17 cellular contexts compared by ENCODE assay signal in the genomic region with DNA sequence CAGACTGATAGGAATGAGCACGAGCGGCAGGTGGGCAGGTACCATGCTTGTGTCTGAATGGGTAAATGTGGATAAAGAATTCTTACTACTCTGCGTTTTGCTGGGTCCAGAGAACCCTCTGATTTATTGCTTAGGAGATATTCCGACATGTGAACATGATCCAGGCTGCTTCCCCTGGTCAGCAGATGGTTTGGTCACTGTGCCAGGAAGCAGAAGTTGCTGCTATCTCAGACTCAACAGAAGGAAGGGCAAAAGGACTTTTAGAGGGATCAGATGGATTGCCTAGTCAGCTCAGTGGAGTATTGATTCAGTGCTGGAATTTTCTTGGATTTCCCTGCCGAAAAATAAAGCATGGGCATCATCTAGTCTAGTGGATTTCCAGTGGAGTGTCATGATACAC.
DNase-seq lines count a peak whose midpoint lies in the region; ATAC-seq, FAIRE-seq and TF ChIP-seq lines count a peak whose summit lies in the region.
"Had no signal": no experiment of that assay in that cellular context is flagged by ENCODE, and none has a peak within 500 bp of the region (broad histone marks: within the 10 kb centered on the region; RNA-seq: fewer than 3 reads in every experiment).

No MANE protein-coding gene starts in this region.

- H3K9me3 Mint-ChIP-seq in activated naive CD4-positive, alpha-beta T cell treated with anti-CD3 and anti-CD28 coated beads for 36 hours: no peaks in the 10 kb centered on the region

- TF ChIP-seq CTCF in AG10803 (conservative IDR thresholded peaks at IDR 0.05; ENCODE audit: low read length) (no peak), WERI-Rb-1 (IDR thresholded peaks at IDR 0.05; ENCODE audit: low read depth, low read length) (no peak), endothelial cell of umbilical vein (IDR thresholded peaks at IDR 0.05; ENCODE audit: extremely low read depth in 1 of 2, insufficient read depth in 1 of 2, low read depth in 1 of 2, low read length in 2 of 2) (no peak)

- no peak overlapping the region for H2AFZ ChIP-seq in endothelial cell of umbilical vein (ENCODE audit: low read depth, low read length)

- peaks cover 17% of the 10 kb centered on the region for H3K27me3 ChIP-seq in WERI-Rb-1 (ENCODE audit: insufficient read depth, low read depth, severe bottlenecking)
- H3K27me3 ChIP-seq in endothelial cell of umbilical vein (ENCODE audit: control insufficient read depth in 2 of 2, insufficient read depth in 2 of 2, low read length in 2 of 2): peaks cover 0 to 6% of the 10 kb centered on the region in 2 experiments
- H3K27me3 ChIP-seq: BLaER1 had no signal

- no peak overlapping the region for H3K27ac ChIP-seq in WERI-Rb-1
- H3K27ac ChIP-seq in endothelial cell of umbilical vein (ENCODE audit: insufficient read depth, low read depth, low read length): no peak overlapping the region
- H3K27ac ChIP-seq: 22Rv1, BLaER1 had no signal

- H3K4me3 Mint-ChIP-seq in activated naive CD4-positive, alpha-beta T cell treated with anti-CD3 and anti-CD28 coated beads for 36 hours: no peak overlapping the region
- H3K4me3 Mint-ChIP-seq: IgD-negative memory B cell had no signal

- H3K4me2 ChIP-seq in endothelial cell of umbilical vein (ENCODE audit: insufficient read depth, low read length): no peak overlapping the region
- H3K4me2 ChIP-seq: BLaER1 had no signal

- intact Hi-C loops in endothelial cell of umbilical vein (cut with micrococcal nuclease): loop anchor here (2.0 kb wide), 1 partner anchor 54 kb away; no protein-coding TSS in a partner anchor
- intact Hi-C loops in activated naive CD4-positive, alpha-beta T cell treated with anti-CD3 and anti-CD28 coated beads for 36 hours (cut with micrococcal nuclease): no loop called here

- no peaks in the 10 kb centered on the region for H3K4me1 Mint-ChIP-seq in activated naive CD4-positive, alpha-beta T cell treated with anti-CD3 and anti-CD28 coated beads for 36 hours (ENCODE audit: low read depth)

- no peaks in the 10 kb centered on the region for H3K9me1 ChIP-seq in endothelial cell of umbilical vein (replicated peaks; ENCODE audit: control insufficient read depth, extremely low read depth, insufficient read depth, low read length)

- H3K27me3 Mint-ChIP-seq in activated naive CD4-positive, alpha-beta T cell treated with anti-CD3 and anti-CD28 coated beads for 36 hours (ENCODE audit: low read depth): peaks cover 1% of the 10 kb centered on the region
- H3K27me3 Mint-ChIP-seq: IgD-negative memory B cell had no signal

- H3K27ac Mint-ChIP-seq in activated naive CD4-positive, alpha-beta T cell treated with anti-CD3 and anti-CD28 coated beads for 36 hours: no peak overlapping the region
- H3K27ac Mint-ChIP-seq: IgD-negative memory B cell had no signal

- H3K9me3 ChIP-seq in WERI-Rb-1 (ENCODE audit: severe bottlenecking) (no peaks in the 10 kb centered on the region), endothelial cell of umbilical vein (replicated peaks; ENCODE audit: control insufficient read depth, insufficient read depth, low read length) (no peaks in the 10 kb centered on the region)
- H3K9me3 ChIP-seq: BLaER1 had no signal

- H3K79me2 ChIP-seq in endothelial cell of umbilical vein (ENCODE audit: control insufficient read depth, insufficient read depth, low read length): no peaks in the 10 kb centered on the region

- TF ChIP-seq POLR2A in endothelial cell of umbilical vein (IDR thresholded peaks at IDR 0.05; ENCODE audit: low read depth, low read length): no peak

- ATAC-seq in HG02610 (IDR thresholded peaks at IDR 0.05; ENCODE audit: unreplicated experiment) (no peak), GM21528 (IDR thresholded peaks at IDR 0.05; ENCODE audit: low FRiP score, unreplicated experiment) (no peak)
- ATAC-seq: HCT116 had no signal

- dilution Hi-C loops in endothelial cell of umbilical vein (cut with MboI; ENCODE audit: extremely low pct_ligation_motif_present, low sequenced_read_pairs): no loop called here

- no peak overlapping the region for H3K4me3 ChIP-seq in AG10803 (ENCODE audit: low read length)
- no peak overlapping the region for H3K4me3 ChIP-seq in WERI-Rb-1 (ENCODE audit: low read depth, low read length)
- H3K4me3 ChIP-seq in endothelial cell of umbilical vein (replicated peaks in 1 of 3; ENCODE audit: insufficient read depth in 1 of 3, low read depth in 1 of 3, low read length in 3 of 3): no peak overlapping the region
- H3K4me3 ChIP-seq: BLaER1 had no signal

- peaks cover 11% of the 10 kb centered on the region for H3K4me1 ChIP-seq in endothelial cell of umbilical vein (ENCODE audit: control insufficient read depth, extremely low read depth, insufficient read depth, low read length)
- H3K4me1 ChIP-seq: BLaER1 had no signal

- no peaks in the 10 kb centered on the region for H3K36me3 ChIP-seq in WERI-Rb-1
- no peaks in the 10 kb centered on the region for H3K36me3 ChIP-seq in endothelial cell of umbilical vein (ENCODE audit: control insufficient read depth in 2 of 2, extremely low read depth in 1 of 2, insufficient read depth in 2 of 2, low read length in 2 of 2)
- H3K36me3 ChIP-seq: BLaER1 had no signal

- DNase-seq in AG10803 (ENCODE audit: low read depth): peak; percentile 8
- DNase-seq in WERI-Rb-1: peak; percentile 10
- peak; percentile 35 for DNase-seq in endothelial cell of umbilical vein (ENCODE audit: low read depth, low spot score)
- DNase-seq in left kidney (ENCODE audit: low read depth, low spot score): peak; percentile 34
- no peak for DNase-seq in activated naive CD4-positive, alpha-beta T cell treated with anti-CD3 and anti-CD28 coated beads for 36 hours
- DNase-seq in HK-2 (ENCODE audit: unreplicated experiment): no peak
- DNase-seq: AML-193, DMS79 treated with DMSO at 0.1 percent for 48 hours, EL, GDM1 had no signal

- POLR2A ChIA-PET in endothelial cell of umbilical vein (lab: Charles Lee): no interaction called here

- H4K20me1 ChIP-seq in endothelial cell of umbilical vein (replicated peaks; ENCODE audit: control insufficient read depth, extremely low read depth, insufficient read depth, low read length): no peaks in the 10 kb centered on the region
- H4K20me1 ChIP-seq: BLaER1 had no signal

- H3K9ac ChIP-seq in endothelial cell of umbilical vein (replicated peaks; ENCODE audit: extremely low read depth, insufficient read depth, low read length): no peak overlapping the region
- H3K9ac ChIP-seq: BLaER1 had no signal

- no peaks in the 10 kb centered on the region for H3K36me3 Mint-ChIP-seq in activated naive CD4-positive, alpha-beta T cell treated with anti-CD3 and anti-CD28 coated beads for 36 hours (ENCODE audit: low read depth)
- H3K36me3 Mint-ChIP-seq: IgD-negative memory B cell had no signal

- BruUV-seq in endothelial cell of umbilical vein (replicated peaks; lab: Mats Ljungman, UMichigan): no TSS peak

- FAIRE-seq in endothelial cell of umbilical vein (lab: Jason Lieb, UNC): peak; percentile 28
- FAIRE-seq: GM12892 had no signal

- CTCF ChIA-PET in endothelial cell of umbilical vein (lab: Charles Lee): interaction anchor here (0.9 to 6.9 kb wide), 8 partner anchors 8 to 317 kb away, joined by 3 to 39 read pairs (median 6); no protein-coding TSS in a partner anchor
- CTCF ChIA-PET in activated naive CD4-positive, alpha-beta T cell treated with anti-CD3 and anti-CD28 coated beads for 36 hours (lab: Charles Lee): no interaction called here

TF ChIP-seq in endothelial cell of umbilical vein, 7 proteins besides CTCF, POLR2A, EP300 and RAD21:
- TF ChIP-seq FOS (IDR thresholded peaks at IDR 0.05; ENCODE audit: borderline replicate concordance, insufficient read depth, low read length): peak; percentile 15
- TF ChIP-seq POLR2AphosphoS5 (IDR thresholded peaks at IDR 0.05; ENCODE audit: insufficient read depth, low read depth, low read length): no peak
- peak; percentile 20 for TF ChIP-seq GATA2 (IDR thresholded peaks at IDR 0.05; ENCODE audit: insufficient read depth, insufficient read length, low read depth, low read length)
TF ChIP-seq in endothelial cell of umbilical vein: peak in this region for 2.

Comparison
In these comparisons a context has a peak if more than half of its experiments do, and no peak if none do; other contexts are left out.
1. DNase-seq: peak in AG10803 (single experiment), WERI-Rb-1 (single experiment), endothelial cell of umbilical vein (single experiment) and left kidney (single experiment); none in activated naive CD4-positive, alpha-beta T cell treated with anti-CD3 and anti-CD28 coated beads for 36 hours (single experiment) and HK-2 (single experiment).